12 cellular contexts compared by ENCODE assay signal in genomic region chr13:77477299-77477848, GRCh38. TPM values are rescaled to one million over a fixed set of nuclear protein-coding genes. Genes with fewer than 3 reads are reported as not detected.
A peak's percentile ranks its signal among the peaks of the same experiment; 100 is the strongest.
DNase-seq lines count a peak whose midpoint lies in the region; ATAC-seq, FAIRE-seq and TF ChIP-seq lines count a peak whose summit lies in the region.
"Had no signal": no experiment of that assay in that cellular context is flagged by ENCODE, and none has a peak within 500 bp of the region (broad histone marks: within the 10 kb centered on the region; RNA-seq: fewer than 3 reads in every experiment).

No MANE protein-coding gene starts in this region.

- no peak overlapping the region for H3K18ac ChIP-seq in neuronal stem cell (ENCODE audit: low read length)

- H3K27me3 ChIP-seq in KMS-11 (ENCODE audit: insufficient read depth, low read depth) (no peaks in the 10 kb centered on the region), bronchial epithelial cell (ENCODE audit: control insufficient read depth, insufficient read depth, low read length) (no peaks in the 10 kb centered on the region), neuronal stem cell (ENCODE audit: control insufficient read depth in 3 of 3, insufficient read depth in 3 of 3, low read depth in 1 of 3, low read length in 3 of 3) (no peaks in the 10 kb centered on the region), prostate gland (replicated peaks; ENCODE audit: insufficient read depth) (no peaks in the 10 kb centered on the region)

- peak overlapping the region; percentile 92; the same call in 1 of the 2 replicates for H2AFZ ChIP-seq in KMS-11 (ENCODE audit: low read depth)
- peak overlapping the region; percentile 81 for H2AFZ ChIP-seq in neuronal stem cell (ENCODE audit: low read length)

- no peaks in the 10 kb centered on the region for H3K9me3 Mint-ChIP-seq in immature natural killer cell

- H2AK5ac ChIP-seq in neuronal stem cell (ENCODE audit: low read depth, low read length) = no peak overlapping the region

- H3K27ac ChIP-seq in KMS-11 (peak overlapping the region; percentile 69; the same call in 1 of the 2 replicates), neuronal stem cell (replicated peaks; ENCODE audit: low read length) (no peak overlapping the region), prostate gland (no peak overlapping the region)

- no peaks in the 10 kb centered on the region for H4K20me1 ChIP-seq in KMS-11 (ENCODE audit: insufficient read depth)

- H3K23ac ChIP-seq in neuronal stem cell (ENCODE audit: low read depth, low read length, poor library complexity) = no peak overlapping the region

- H3K79me2 ChIP-seq in KMS-11 (ENCODE audit: insufficient read depth, low read depth) = no peaks in the 10 kb centered on the region

- ATAC-seq in HG03469 (IDR thresholded peaks at IDR 0.05; ENCODE audit: unreplicated experiment) = no peak

- peaks cover 1 to 9% of the 10 kb centered on the region in 2 donors for H3K4me1 Mint-ChIP-seq in immature natural killer cell

- no peaks in the 10 kb centered on the region for H3K79me1 ChIP-seq in neuronal stem cell (ENCODE audit: low read depth, low read length)

- peaks cover 10% of the 10 kb centered on the region for H3K4me1 ChIP-seq in KMS-11 (ENCODE audit: low read depth, poor library complexity, severe bottlenecking)
- peaks cover 0 to 3% of the 10 kb centered on the region in 2 donors for H3K4me1 ChIP-seq in neuronal stem cell (ENCODE audit: control insufficient read depth in 2 of 2, insufficient read depth in 1 of 2, low read depth in 1 of 2, low read length in 2 of 2)
- H3K4me1 ChIP-seq in prostate gland (replicated peaks) = no peaks in the 10 kb centered on the region

- peak overlapping the region in 2 of 5 donors; percentile 7 to 83 for H3K4me3 Mint-ChIP-seq in immature natural killer cell

- no peak overlapping the region for H2BK120ac ChIP-seq in neuronal stem cell (ENCODE audit: low read depth, low read length)

- no peaks in the 10 kb centered on the region for H3K36me3 Mint-ChIP-seq in immature natural killer cell

- no peak overlapping the region for H4K91ac ChIP-seq in neuronal stem cell (ENCODE audit: low read depth, low read length, poor library complexity)

- peak overlapping the region; percentile 80; the same call in 1 of the 2 replicates for H3K9ac ChIP-seq in KMS-11
- no peak overlapping the region for H3K9ac ChIP-seq in neuronal stem cell (ENCODE audit: low read depth, low read length, poor library complexity)

- H4K8ac ChIP-seq in neuronal stem cell (ENCODE audit: low read depth, low read length) = no peak overlapping the region

- H2BK5ac ChIP-seq in neuronal stem cell (ENCODE audit: low read length) = no peak overlapping the region

- FAIRE-seq in bronchial epithelial cell (lab: Jason Lieb, UNC) = no peak
- FAIRE-seq: endometrium had no signal

- TF ChIP-seq CTCF in KMS-11 (conservative IDR thresholded peaks at IDR 0.05; ENCODE audit: low read depth, low read length) (no peak), bronchial epithelial cell (IDR thresholded peaks at IDR 0.05; ENCODE audit: insufficient read depth, low read length, severe bottlenecking) (no peak), prostate gland (IDR thresholded peaks at IDR 0.05) (no peak)

- peaks cover 0 to 3% (median 1%) of the 10 kb centered on the region in 3 donors for H3K27me3 Mint-ChIP-seq in immature natural killer cell (ENCODE audit: low read depth in 3 of 3)

- no peak overlapping the region for H3K27ac Mint-ChIP-seq in immature natural killer cell

- no peak for TF ChIP-seq POLR2A in prostate gland (IDR thresholded peaks at IDR 0.05)

- no peak overlapping the region for H2BK15ac ChIP-seq in neuronal stem cell (ENCODE audit: low read length)

- no peaks in the 10 kb centered on the region for H3K9me3 ChIP-seq in neuronal stem cell (replicated peaks in 1 of 2; ENCODE audit: control insufficient read depth in 2 of 2, insufficient read depth in 1 of 2, low read depth in 1 of 2, low read length in 2 of 2)
- H3K9me3 ChIP-seq in prostate gland = no peaks in the 10 kb centered on the region

- in situ Hi-C loops in Caki2 (cut with HindIII; ENCODE audit: low pct_unique_long_range_greater_than_20kb, low sequenced_read_pairs) = no loop called here

- H3K36me3 ChIP-seq in KMS-11 (ENCODE audit: insufficient read depth) = no peaks in the 10 kb centered on the region
- H3K36me3 ChIP-seq in bronchial epithelial cell (ENCODE audit: control insufficient read depth, insufficient read depth, low read length) = no peaks in the 10 kb centered on the region
- H3K36me3 ChIP-seq in neuronal stem cell (replicated peaks in 1 of 2; ENCODE audit: control insufficient read depth in 2 of 2, insufficient read depth in 2 of 2, low read length in 2 of 2) = no peaks in the 10 kb centered on the region
- H3K36me3 ChIP-seq in prostate gland = no peaks in the 10 kb centered on the region
- H3K36me3 ChIP-seq: WERI-Rb-1 had no signal

- H3K4me2 ChIP-seq in KMS-11 (peak overlapping the region; percentile 80; the same call in 1 of the 2 replicates), neuronal stem cell (ENCODE audit: insufficient read depth, low read length, poor library complexity, severe bottlenecking) (no peak overlapping the region)

- intact Hi-C loops in prostate gland (cut with DNase I) = loop anchor here (10.0 kb wide), 1 partner anchor 293 kb away; no protein-coding TSS in a partner anchor

- no peak overlapping the region for H2BK12ac ChIP-seq in neuronal stem cell (ENCODE audit: low read length)

- H3K4me3 ChIP-seq in KMS-11 (IDR thresholded peaks at IDR 0.05; ENCODE audit: insufficient read depth, low read depth, low read length) (no peak overlapping the region), bronchial epithelial cell (ENCODE audit: low read depth, low read length) (no peak overlapping the region), neuronal stem cell (ENCODE audit: low read length in 2 of 2) (no peak overlapping the region), prostate gland (no peak overlapping the region)

- WGBS in neuronal stem cell (ENCODE audit: extremely low coverage in 2 of 2, insufficient read length in 2 of 2, insufficient replicate concordance in 1 of 2), 2 donors = no CpG with 5 or more reads among the region's 3 CpGs
- 90% methylated on average over 3 of the region's 3 CpGs for WGBS in prostate gland

- peak; percentile 3 for DNase-seq in Caki2 (ENCODE audit: low read depth)
- DNase-seq in bronchial epithelial cell (ENCODE audit: low read depth) = peak; percentile 36
- no peak for DNase-seq in neuronal stem cell (ENCODE audit: low spot score)
- DNase-seq in prostate gland (ENCODE audit: low spot score) = no peak
- DNase-seq in DMS 273 treated with DMSO at 0.1 percent for 48 hours (lab: John Stamatoyannopoulos, UW) = no peak
- DNase-seq in immature natural killer cell = no peak
- DNase-seq: NCI-H2171, WERI-Rb-1 had no signal

- H3K14ac ChIP-seq in neuronal stem cell (ENCODE audit: low read length) = no peak overlapping the region

- H3K4ac ChIP-seq in neuronal stem cell (ENCODE audit: low read length) = no peak overlapping the region

RNA-seq across cellular contexts. Expression of gene SCEL, which starts 58.1 kb away (rescaled TPM):
- total RNA-seq in Caki2 (2014; rRNA removed; shearing (Covaris generic); ENCODE audit: low replicate concordance) = not detected in 2 replicates
- total RNA-seq in bronchial epithelial cell (60.8 and 185 TPM in 2 replicates), prostate gland (1 to 10 TPM in 1 of 2 donors, under 1 TPM in 1; 0.09 to 2.3 TPM)
- polyA plus RNA-seq in neuronal stem cell (2013, experiment 1 of 2) = not detected
- not detected for polyA plus RNA-seq in neuronal stem cell (2013, experiment 2 of 2)
- polyA plus RNA-seq in immature natural killer cell = not detected
- total RNA-seq: H4 had no signal

Comparison
In these comparisons a context has a peak if more than half of its experiments do, and no peak if none do; other contexts are left out.
1. DNase-seq: peak in Caki2 (single experiment) and bronchial epithelial cell (single experiment); none in neuronal stem cell (single experiment), prostate gland (single experiment), DMS 273 treated with DMSO at 0.1 percent for 48 hours (single experiment) and immature natural killer cell (0 of 3).
2. RNA of gene SCEL, which starts 58.1 kb away (total RNA-seq): 60.8 to 185 TPM in bronchial epithelial cell; 0.09 to 2.3 TPM in prostate gland and not detected in Caki2; every median in the first group is over 10 times any median in the second.